1 cellular context compared by ENCODE assay signal in genomic region chr11:36311926-36312592, GRCh38.
TF ChIP-seq lines count a peak whose summit lies in the region.

No MANE protein-coding gene starts in this region.

TF ChIP-seq in GM12878, 131 proteins besides CTCF, POLR2A, EP300 and RAD21:
- TF ChIP-seq REST (IDR thresholded peaks at IDR 0.05; ENCODE audit: low read depth, low read length) (no peak), NFYA (IDR thresholded peaks at IDR 0.05; ENCODE audit: borderline replicate concordance, low read depth, low read length) (no peak), BRCA1 (IDR thresholded peaks at IDR 0.05; ENCODE audit: low read depth, low read length) (no peak), MEF2B (IDR thresholded peaks at IDR 0.05; ENCODE audit: partially characterized antibody, poor library complexity, severe bottlenecking) (no peak), EED (IDR thresholded peaks at IDR 0.05; ENCODE audit: low read depth) (no peak), NFIC (IDR thresholded peaks at IDR 0.05; ENCODE audit: low read depth, low read length) (no peak), PKNOX1 (IDR thresholded peaks at IDR 0.05) (no peak), NKRF (conservative IDR thresholded peaks at IDR 0.05) (no peak), SREBF2 (IDR thresholded peaks at IDR 0.05; ENCODE audit: low read length) (no peak), NBN (IDR thresholded peaks at IDR 0.05) (no peak)
